Comparison of ENCODE assay signal across 13 cellular contexts in genomic region chr14:102973706-102974280, GRCh38.
"Had no signal": no experiment of that assay in that cellular context is flagged by ENCODE, and none has a peak within 500 bp of the region (broad histone marks: within the 10 kb centered on the region; RNA-seq: fewer than 3 reads in every experiment).

No MANE protein-coding gene starts in this region.

- H3K27me3 ChIP-seq: heart left ventricle, thyroid gland, uterus had no signal

- H3K27ac ChIP-seq: heart left ventricle, thyroid gland, uterus had no signal

- H3K9me3 ChIP-seq: heart left ventricle, thyroid gland, uterus had no signal

- H3K4me1 ChIP-seq: heart left ventricle, uterus had no signal

- H3K4me3 ChIP-seq: heart left ventricle, thyroid gland, uterus had no signal

- H3K36me3 ChIP-seq: uterus had no signal

- ATAC-seq: activated T-helper 17 cell treated with anti-CD3 and anti-CD28 coated beads, Interleukin-2, amount 50 U/mL, for 72 hours; heart left ventricle; natural killer cell had no signal

- DNase-seq: activated CD4-positive, alpha-beta T cell treated with anti-CD3 and anti-CD28 coated beads, Interleukin-2, amount 50 U/mL, for 1 hour; activated naive CD4-positive, alpha-beta T cell treated with anti-CD3 and anti-CD28 coated beads for 36 hours; heart left ventricle; immature natural killer cell; mesendoderm; natural killer cell; nucleus accumbens; stimulated activated CD4-positive, alpha-beta T cell treated with anti-CD3 and anti-CD28 coated beads, Interleukin-15, amount 100 ng/mL, for 24 hours; stimulated activated CD4-positive, alpha-beta T cell treated with anti-CD3 and anti-CD28 coated beads, Interleukin-4, amount 100 ng/mL, for 1 hour; stimulated activated naive B cell treated with anti-CD40 and anti-IgM and Interleukin-4, amounts not matched to agents 10 μg/mL and 1 μg/mL and 100 μg/mL, for 72 hours; thyroid gland; uterus had no signal
